ENCODE assay signal across 26 cellular contexts in the genomic region with DNA sequence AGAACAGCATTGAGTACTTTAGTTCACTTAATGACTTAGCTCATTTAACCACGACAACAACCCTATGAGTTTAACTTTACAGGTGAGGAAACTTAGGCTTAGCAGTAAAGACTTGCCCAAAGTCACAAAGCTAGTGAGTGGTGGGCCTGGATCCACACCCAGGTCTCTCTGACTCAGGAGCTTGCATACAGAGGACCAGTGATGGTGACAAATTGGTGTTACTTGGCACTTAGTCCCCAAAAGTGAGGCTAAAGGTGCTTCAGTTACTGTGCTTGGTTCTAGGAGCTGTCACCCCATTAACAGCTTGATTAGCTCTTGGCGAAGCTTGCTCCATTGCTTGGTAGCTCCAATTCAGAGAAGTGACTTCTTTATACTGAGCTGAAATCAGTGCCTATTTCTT. TPM values are rescaled to one million over a fixed set of nuclear protein-coding genes. Genes with fewer than 3 reads are reported as not detected.
"Had no signal": no experiment of that assay in that cellular context is flagged by ENCODE, and none has a peak within 500 bp of the region (broad histone marks: within the 10 kb centered on the region; RNA-seq: fewer than 3 reads in every experiment).

No MANE protein-coding gene starts in this region.

- H3K27ac ChIP-seq: ascending aorta, breast epithelium, WERI-Rb-1 had no signal

- DNase-seq: activated CD4-positive, alpha-beta memory T cell treated with anti-CD3 and anti-CD28 coated beads, Interleukin-2, amount 10 ng/mL, durations not matched to agents 7 days and 5 days; activated CD4-positive, alpha-beta T cell treated with anti-CD3 and anti-CD28 coated beads for 1 hour; activated CD4-positive, alpha-beta T cell treated with anti-CD3 and anti-CD28 coated beads for 36 hours; activated CD4-positive, alpha-beta T cell treated with anti-CD3 and anti-CD28 coated beads for 48 hours; activated CD4-positive, alpha-beta T cell treated with anti-CD3 and anti-CD28 coated beads, Interleukin-2, amount 10 ng/mL, durations not matched to agents 7 days and 5 days; activated CD4-positive, alpha-beta T cell treated with anti-CD3 and anti-CD28 coated beads, Interleukin-2, amount 50 U/mL, for 48 hours; activated CD4-positive, CD25-positive, alpha-beta regulatory T cell; activated CD8-positive, alpha-beta memory T cell treated with anti-CD3 and anti-CD28 coated beads for 24 hours; activated CD8-positive, alpha-beta memory T cell treated with anti-CD3 and anti-CD28 coated beads, Interleukin-2, amount 10 ng/mL, durations not matched to agents 7 days and 5 days; activated CD8-positive, alpha-beta memory T cell treated with anti-CD3 and anti-CD28 coated beads, Interleukin-2, amount 50 U/mL, for 48 hours; activated CD8-positive, alpha-beta T cell treated with anti-CD3 and anti-CD28 coated beads, Interleukin-2, amount 10 ng/mL, durations not matched to agents 7 days and 5 days; activated gamma-delta T cell; activated naive CD4-positive, alpha-beta T cell treated with anti-CD3 and anti-CD28 coated beads, Interleukin-2, amount 10 ng/mL, durations not matched to agents 7 days and 5 days; activated naive CD4-positive, alpha-beta T cell treated with Interleukin-2 at 50 U/mL for 16 hours; activated naive CD8-positive, alpha-beta T cell treated with anti-CD3 and anti-CD28 coated beads, Interleukin-2, amount 10 ng/mL, durations not matched to agents 7 days and 5 days; activated naive CD8-positive, alpha-beta T cell treated with anti-CD3 and anti-CD28 coated beads, Interleukin-2, amount 50 U/mL, for 24 hours; activated T-cell treated with anti-CD3 and anti-CD28 coated beads, Interleukin-2, amount 50 U/mL, for 24 hours; activated T-cell treated with anti-CD3 and anti-CD28 coated beads, Interleukin-2, amount 50 U/mL, for 48 hours; central memory CD4-positive, alpha-beta T cell; T-cell; T-helper 2 cell; T-helper 9 cell; WERI-Rb-1 had no signal

- H3K4me1 ChIP-seq: ascending aorta, breast epithelium had no signal

- H3K4me3 ChIP-seq: ascending aorta, breast epithelium had no signal

- H3K9me3 ChIP-seq: ascending aorta, breast epithelium had no signal

- H3K27me3 ChIP-seq: ascending aorta, breast epithelium had no signal

- H3K36me3 ChIP-seq: ascending aorta, breast epithelium, WERI-Rb-1 had no signal

RNA-seq across cellular contexts. Expression of gene CELF6, which starts 6.1 kb away (rescaled TPM):
- total RNA-seq: ascending aorta, WTC11 had no signal
